ENCODE assay signal across 16 cellular contexts in genomic region chr3:185342458-185343169, GRCh38. TPM values are rescaled to one million over a fixed set of nuclear protein-coding genes. Genes with fewer than 3 reads are reported as not detected.
DNase-seq lines count a peak whose midpoint lies in the region; ATAC-seq and TF ChIP-seq lines count a peak whose summit lies in the region.
"Had no signal": no experiment of that assay in that cellular context is flagged by ENCODE, and none has a peak within 500 bp of the region (broad histone marks: within the 10 kb centered on the region; RNA-seq: fewer than 3 reads in every experiment).

No MANE protein-coding gene starts in this region.

- DNase-seq in CD1c-positive myeloid dendritic cell (ENCODE audit: extremely low spot score) (peak; percentile 52), GM20000 (ENCODE audit: low spot score) (peak; percentile 15), RWPE2 (ENCODE audit: low spot score) (no peak), foreskin keratinocyte (peak in 1 of 2 donors; percentile 49), NCI-H446 treated with DMSO at 0.1 percent for 48 hours (lab: John Stamatoyannopoulos, UW) (no peak), GM19240 (ENCODE audit: insufficient read length, low spot score) (no peak)
- DNase-seq: activated CD8-positive, alpha-beta memory T cell treated with anti-CD3 and anti-CD28 coated beads, Interleukin-2, amount 50 U/mL, for 4 hours; erythroblast; HFFc6; NCI-H69; SHP77 had no signal

- H3K36me3 ChIP-seq in RWPE2 (ENCODE audit: low read depth), result no peaks in the 10 kb centered on the region
- H3K36me3 ChIP-seq: BLaER1 treated with 17β-estradiol and CSF1 and Interleukin-3, amounts not matched to agents 10 nM and 100 nM; neutrophil had no signal

- no peak overlapping the region for H3K4me3 ChIP-seq in RWPE2 (ENCODE audit: severe bottlenecking)
- H3K4me3 ChIP-seq: BLaER1 treated with 17β-estradiol and CSF1 and Interleukin-3, amounts not matched to agents 10 nM and 100 nM; skin epidermis had no signal

- H3K27ac ChIP-seq in RWPE2 (ENCODE audit: poor library complexity, severe bottlenecking) (peak overlapping the region; percentile 83), foreskin keratinocyte (no peak overlapping the region)
- H3K27ac ChIP-seq: neutrophil, skin epidermis had no signal

- H3K4me1 ChIP-seq in RWPE2 (ENCODE audit: insufficient read depth, poor library complexity, severe bottlenecking) (peaks cover 26% of the 10 kb centered on the region), foreskin keratinocyte (no peaks in the 10 kb centered on the region)

- H3K27me3 ChIP-seq in RWPE2 (ENCODE audit: insufficient read depth, poor library complexity, severe bottlenecking), result no peaks in the 10 kb centered on the region
- H3K27me3 ChIP-seq in foreskin keratinocyte, result no peaks in the 10 kb centered on the region
- H3K27me3 ChIP-seq: BLaER1 treated with 17β-estradiol and CSF1 and Interleukin-3, amounts not matched to agents 10 nM and 100 nM; neutrophil had no signal

- TF ChIP-seq CTCF in GM20000 (IDR thresholded peaks at IDR 0.05; ENCODE audit: extremely low read depth, missing control alignments) (no peak), RWPE2 (IDR thresholded peaks at IDR 0.05; ENCODE audit: poor library complexity, severe bottlenecking) (no peak), foreskin keratinocyte (conservative IDR thresholded peaks at IDR 0.05) (no peak)

- ATAC-seq in RWPE2 (ENCODE audit: low read depth) (peak; percentile 66), foreskin keratinocyte (peak; percentile 78), HG02763 (IDR thresholded peaks at IDR 0.05; ENCODE audit: unreplicated experiment) (no peak), GM21737 (IDR thresholded peaks at IDR 0.05; ENCODE audit: unreplicated experiment) (no peak)

- H3K9me3 ChIP-seq in RWPE2 (ENCODE audit: severe bottlenecking), result no peaks in the 10 kb centered on the region
- H3K9me3 ChIP-seq: BLaER1 treated with 17β-estradiol and CSF1 and Interleukin-3, amounts not matched to agents 10 nM and 100 nM; neutrophil had no signal

RNA-seq across cellular contexts. Expression of gene MAP3K13, which starts 20.3 kb away (rescaled TPM):
- total RNA-seq in foreskin keratinocyte, result 14.5 and 15.0 TPM in 2 replicates
- 12.3 and 16.3 TPM in 2 replicates for polyA plus RNA-seq in foreskin keratinocyte

Comparison
In these comparisons a context has a peak if more than half of its experiments do, and no peak if none do; other contexts are left out.
1. DNase-seq: peak in CD1c-positive myeloid dendritic cell (single experiment) and GM20000 (single experiment); none in RWPE2 (single experiment), NCI-H446 treated with DMSO at 0.1 percent for 48 hours (single experiment) and GM19240 (single experiment).
2. ATAC-seq: peak in RWPE2 (single experiment) and foreskin keratinocyte (single experiment); none in HG02763 (single experiment) and GM21737 (single experiment).